Comparison of ENCODE assay signal across 8 cellular contexts in the genomic region with DNA sequence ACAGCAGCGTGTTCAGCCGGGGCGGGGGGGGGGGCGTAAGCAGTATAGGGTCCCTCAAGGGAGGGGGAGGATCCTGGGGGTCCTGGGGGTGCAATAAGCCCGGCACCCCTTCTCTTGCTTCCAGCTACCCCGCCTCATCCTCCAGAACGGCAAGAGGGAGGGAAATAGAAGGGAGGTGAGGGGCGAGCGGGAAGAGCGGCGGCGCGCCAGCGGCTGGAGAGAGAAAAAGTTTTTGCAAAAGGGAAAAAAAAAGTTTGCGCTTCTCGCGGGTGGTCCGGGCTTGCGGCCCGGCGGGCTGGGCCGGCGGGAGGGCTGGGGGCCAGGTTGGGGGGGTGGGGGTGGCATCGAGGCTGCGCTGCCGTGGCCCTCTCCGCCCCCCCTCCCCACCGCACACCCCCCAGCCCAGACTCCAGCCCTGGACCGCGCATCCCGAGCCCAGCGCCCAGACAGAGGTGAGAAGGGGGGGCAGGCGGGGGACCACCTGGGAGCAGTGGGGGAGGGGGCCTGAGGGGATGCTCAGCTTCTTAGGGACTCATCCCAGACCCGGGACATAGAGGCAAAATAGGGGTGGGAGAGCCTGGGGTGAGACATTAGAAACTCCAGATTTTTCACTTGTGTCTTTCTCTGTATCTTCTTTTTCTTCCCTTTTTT. TPM values are rescaled to one million over a fixed set of nuclear protein-coding genes. Genes with fewer than 3 reads are reported as not detected.
A peak's percentile ranks its signal among the peaks of the same experiment; 100 is the strongest.
DNase-seq lines count a peak whose midpoint lies in the region; ATAC-seq and TF ChIP-seq lines count a peak whose summit lies in the region.

A gene (plus strand): TSS at position 36 of the 651 bp plus-strand sequence. CDS start 3,907 bp downstream, outside the sequence.

- TF ChIP-seq CTCF in breast epithelium (IDR thresholded peaks at IDR 0.05) (no peak), lower leg skin (IDR thresholded peaks at IDR 0.05) (no peak), type B pancreatic cell (conservative IDR thresholded peaks at IDR 0.05) (no peak)

- H3K4me3 Mint-ChIP-seq in CD4-positive, CD25-positive, alpha-beta regulatory T cell: peak within 1 kb of the TSS; percentile 96 to 100 (median 96)
- H3K4me3 Mint-ChIP-seq in type B pancreatic cell: peak within 1 kb of the TSS; percentile 99

- H3K27ac ChIP-seq in CD4-positive, CD25-positive, alpha-beta regulatory T cell (ENCODE audit: insufficient read depth, low read length, poor library complexity, severe bottlenecking): peak within 1 kb of the TSS; percentile 83
- H3K27ac ChIP-seq in breast epithelium: peak within 1 kb of the TSS; percentile 30 to 85

- H3K36me3 Mint-ChIP-seq in CD4-positive, CD25-positive, alpha-beta regulatory T cell: no peaks in the 10 kb centered on the region
- no peaks in the 10 kb centered on the region for H3K36me3 Mint-ChIP-seq in type B pancreatic cell

- intact Hi-C loops in breast epithelium (cut with DNase I; ENCODE audit: low total_unique reads) (no loop called here), lower leg skin (cut with DNase I; ENCODE audit: low total_unique reads) (loop anchor here (10.0 kb wide), 1 partner anchor 165 kb away; no protein-coding TSS in a partner anchor)

- H3K27me3 ChIP-seq in CD4-positive, CD25-positive, alpha-beta regulatory T cell (ENCODE audit: control insufficient read depth, insufficient read depth, low read length): no peaks in the 10 kb centered on the region
- no peaks in the 10 kb centered on the region for H3K27me3 ChIP-seq in breast epithelium

- no peaks in the 10 kb centered on the region for H3K9me3 ChIP-seq in CD4-positive, CD25-positive, alpha-beta regulatory T cell (ENCODE audit: control insufficient read depth in 2 of 2, low read length in 2 of 2)
- no peaks in the 10 kb centered on the region for H3K9me3 ChIP-seq in breast epithelium

- peak within 1 kb of the TSS; percentile 90 to 98 (median 97) for H3K27ac Mint-ChIP-seq in CD4-positive, CD25-positive, alpha-beta regulatory T cell
- H3K27ac Mint-ChIP-seq in type B pancreatic cell: peak within 1 kb of the TSS; percentile 94

- H3K4me1 ChIP-seq in CD4-positive, CD25-positive, alpha-beta regulatory T cell (ENCODE audit: control insufficient read depth, insufficient read depth, low read length, poor library complexity, severe bottlenecking): peaks cover 40% of the 10 kb centered on the region
- H3K4me1 ChIP-seq in breast epithelium: peaks cover 8 to 16% of the 10 kb centered on the region in 2 donors

- no peaks in the 10 kb centered on the region for H3K36me3 ChIP-seq in CD4-positive, CD25-positive, alpha-beta regulatory T cell (ENCODE audit: control insufficient read depth, insufficient read depth, low read length)
- no peaks in the 10 kb centered on the region for H3K36me3 ChIP-seq in breast epithelium

- H3K27me3 Mint-ChIP-seq in CD4-positive, CD25-positive, alpha-beta regulatory T cell: peaks cover 46% of the 10 kb centered on the region
- peaks cover 19% of the 10 kb centered on the region for H3K27me3 Mint-ChIP-seq in type B pancreatic cell

- H3K4me3 ChIP-seq in CD4-positive, CD25-positive, alpha-beta regulatory T cell (ENCODE audit: low read depth, low read length): peak within 1 kb of the TSS; percentile 87
- H3K4me3 ChIP-seq in breast epithelium (peak within 1 kb of the TSS; percentile 54 to 77 (median 68)), lower leg skin (ENCODE audit: low read depth, poor library complexity, severe bottlenecking) (peak within 1 kb of the TSS; percentile 38)

- 0% methylated on average over 18 to 31 of the region's 34 CpGs for WGBS in lower leg skin, 2 donors

- H3K4me1 Mint-ChIP-seq in CD4-positive, CD25-positive, alpha-beta regulatory T cell: peaks cover 5 to 53% (median 33%) of the 10 kb centered on the region in 4 donors
- H3K4me1 Mint-ChIP-seq in type B pancreatic cell (ENCODE audit: unreplicated experiment): peaks cover 26% of the 10 kb centered on the region

- ATAC-seq in CD4-positive, CD25-positive, alpha-beta regulatory T cell (ENCODE audit: low read depth in 2 of 2): no peak
- ATAC-seq in GM21576 (IDR thresholded peaks at IDR 0.05; ENCODE audit: unreplicated experiment) (no peak), GM18870 (IDR thresholded peaks at IDR 0.05; ENCODE audit: unreplicated experiment) (no peak)

- H3K9me3 Mint-ChIP-seq in CD4-positive, CD25-positive, alpha-beta regulatory T cell: no peaks in the 10 kb centered on the region
- no peaks in the 10 kb centered on the region for H3K9me3 Mint-ChIP-seq in type B pancreatic cell

- DNase-seq in CD4-positive, CD25-positive, alpha-beta regulatory T cell: no peak
- DNase-seq in HuH-7 (ENCODE audit: low spot score) (peak; percentile 75), breast epithelium (ENCODE audit: low spot score in 2 of 2) (no peak), lower leg skin (ENCODE audit: low spot score in 2 of 2) (no peak), type B pancreatic cell (ENCODE audit: extremely low spot score, unreplicated experiment) (no peak), NCI-H1436 treated with DMSO at 0.1 percent for 48 hours (lab: John Stamatoyannopoulos, UW) (no peak)

- TF ChIP-seq POLR2A in breast epithelium (IDR thresholded peaks at IDR 0.05) (no peak), lower leg skin (IDR thresholded peaks at IDR 0.05) (no peak)

RNA-seq across cellular contexts. Expression of the gene that starts here (rescaled TPM):
- 0.47 TPM for total RNA-seq in CD4-positive, CD25-positive, alpha-beta regulatory T cell
- polyA plus RNA-seq in CD4-positive, CD25-positive, alpha-beta regulatory T cell: under 1 TPM in 3 of 4 donors, not detected in 1; 0.07 to 0.23 (median 0.13) TPM
- total RNA-seq in breast epithelium: 1 to 10 TPM in 2 of 3 donors, under 1 TPM in 1; 0.66 to 2.1 (median 1.2) TPM
- 10 to 100 TPM in 1 of 4 donors, 1 to 10 TPM in 1, under 1 TPM in 2; 0.19 to 13.4 (median 1.9) TPM for total RNA-seq in lower leg skin
- total RNA-seq in type B pancreatic cell (ENCODE audit: low replicate concordance): 3.5 and 22.7 TPM in 2 replicates
